11 cellular contexts compared by ENCODE assay signal in genomic region chr5:120096413-120096812, GRCh38.
DNase-seq lines count a peak whose midpoint lies in the region; ATAC-seq and TF ChIP-seq lines count a peak whose summit lies in the region.
"Had no signal": no experiment of that assay in that cellular context is flagged by ENCODE, and none has a peak within 500 bp of the region (broad histone marks: within the 10 kb centered on the region; RNA-seq: fewer than 3 reads in every experiment).

No MANE protein-coding gene starts in this region.

- peak overlapping the region; percentile 39 for H3K4me2 ChIP-seq in DND-41 (ENCODE audit: insufficient read depth, low read length)

- no peaks in the 10 kb centered on the region for H4K20me1 ChIP-seq in DND-41 (ENCODE audit: insufficient read depth, low read length)

- H3K9me3 ChIP-seq in DND-41 (ENCODE audit: insufficient read depth, low read length, severe bottlenecking), result no peaks in the 10 kb centered on the region
- H3K9me3 ChIP-seq in vagina, result no peaks in the 10 kb centered on the region

- H3K4me3 ChIP-seq in DND-41 (ENCODE audit: low read depth in 1 of 2, low read length in 2 of 2) (no peak overlapping the region), vagina (no peak overlapping the region)

- no peaks in the 10 kb centered on the region for H3K36me3 Mint-ChIP-seq in HFFc6 (ENCODE audit: low read depth)
- no peaks in the 10 kb centered on the region for H3K36me3 Mint-ChIP-seq in activated CD4-positive, alpha-beta T cell treated with anti-CD3 and anti-CD28 coated beads, Interleukin-2, amount 10 ng/mL, durations not matched to agents 7 days and 5 days (ENCODE audit: low read depth)
- H3K36me3 Mint-ChIP-seq: T-cell had no signal

- no peak for TF ChIP-seq POLR2A in vagina (IDR thresholded peaks at IDR 0.05)

- H3K4me1 Mint-ChIP-seq in HFFc6 (ENCODE audit: low read depth), result peaks cover 17% of the 10 kb centered on the region
- H3K4me1 Mint-ChIP-seq in activated CD4-positive, alpha-beta T cell treated with anti-CD3 and anti-CD28 coated beads, Interleukin-2, amount 10 ng/mL, durations not matched to agents 7 days and 5 days, result no peaks in the 10 kb centered on the region
- H3K4me1 Mint-ChIP-seq: T-cell had no signal

- CTCF ChIA-PET in activated CD4-positive, alpha-beta T cell treated with anti-CD3 and anti-CD28 coated beads, Interleukin-2, amount 10 ng/mL, durations not matched to agents 7 days and 5 days (lab: Charles Lee), result interaction anchor here (0.6 kb wide), 1 partner anchor 353 kb away, joined by 3 read pairs; no protein-coding TSS in a partner anchor

- H2AFZ ChIP-seq in DND-41 (ENCODE audit: low read depth, low read length), result peak overlapping the region; percentile 15; the same call in 1 of the 2 replicates

- ATAC-seq in DND-41 (ENCODE audit: insufficient read depth, low read depth), result peak; percentile 77
- ATAC-seq: activated T-cell treated with anti-CD3 and anti-CD28 coated beads, Interleukin-2, amount 50 U/mL, for 4 hours; T-cell had no signal

- H3K27me3 Mint-ChIP-seq in HFFc6 (ENCODE audit: insufficient read depth), result no peaks in the 10 kb centered on the region; the same call in 1 of the 2 replicates
- H3K27me3 Mint-ChIP-seq in activated CD4-positive, alpha-beta T cell treated with anti-CD3 and anti-CD28 coated beads, Interleukin-2, amount 10 ng/mL, durations not matched to agents 7 days and 5 days, result no peaks in the 10 kb centered on the region
- H3K27me3 Mint-ChIP-seq: T-cell had no signal

- H3K27ac ChIP-seq in DND-41 (ENCODE audit: low read length), result no peak overlapping the region
- H3K27ac ChIP-seq in vagina, result no peak overlapping the region

- no peak overlapping the region for H3K9ac ChIP-seq in DND-41 (ENCODE audit: low read depth, low read length)

- TF ChIP-seq CTCF in DND-41 (IDR thresholded peaks at IDR 0.05; ENCODE audit: borderline replicate concordance, extremely low read depth, low read length, poor library complexity, severe bottlenecking), result no peak
- no peak for TF ChIP-seq CTCF in HFFc6 (IDR thresholded peaks at IDR 0.05)
- TF ChIP-seq CTCF in vagina (IDR thresholded peaks at IDR 0.05), result no peak

- H3K9me3 Mint-ChIP-seq in HFFc6, result no peaks in the 10 kb centered on the region
- no peaks in the 10 kb centered on the region for H3K9me3 Mint-ChIP-seq in activated CD4-positive, alpha-beta T cell treated with anti-CD3 and anti-CD28 coated beads, Interleukin-2, amount 10 ng/mL, durations not matched to agents 7 days and 5 days
- H3K9me3 Mint-ChIP-seq: T-cell had no signal

- intact Hi-C loops in vagina (cut with DNase I), result no loop called here

- DNase-seq in DND-41 (no peak), HFFc6 (peak; percentile 41), RKO (ENCODE audit: low spot score) (peak; percentile 29), glomerular visceral epithelial cell (ENCODE audit: extremely low spot score) (peak; percentile 32), vagina (ENCODE audit: extremely low spot score in 2 of 2) (no peak), middle frontal gyrus (ENCODE audit: extremely low spot score, low spot score) (no peak), pons (ENCODE audit: low spot score) (no peak)
- no peak for DNase-seq in activated CD4-positive, alpha-beta T cell treated with anti-CD3 and anti-CD28 coated beads, Interleukin-2, amount 10 ng/mL, durations not matched to agents 7 days and 5 days
- DNase-seq: activated T-cell treated with anti-CD3 and anti-CD28 coated beads, Interleukin-2, amount 50 U/mL, for 4 hours; NCI-H1930; T-cell had no signal

- peaks cover 13% of the 10 kb centered on the region for H3K4me1 ChIP-seq in DND-41 (ENCODE audit: insufficient read depth, low read length)
- H3K4me1 ChIP-seq in vagina, result no peaks in the 10 kb centered on the region

- peak overlapping the region; percentile 83 for H3K4me3 Mint-ChIP-seq in HFFc6
- no peak overlapping the region for H3K4me3 Mint-ChIP-seq in activated CD4-positive, alpha-beta T cell treated with anti-CD3 and anti-CD28 coated beads, Interleukin-2, amount 10 ng/mL, durations not matched to agents 7 days and 5 days
- H3K4me3 Mint-ChIP-seq: activated T-cell treated with anti-CD3 and anti-CD28 coated beads, Interleukin-2, amount 50 U/mL, for 4 hours; T-cell had no signal

- H3K27ac Mint-ChIP-seq in HFFc6, result peak overlapping the region; percentile 19; the same call in 1 of the 2 replicates
- H3K27ac Mint-ChIP-seq in activated CD4-positive, alpha-beta T cell treated with anti-CD3 and anti-CD28 coated beads, Interleukin-2, amount 10 ng/mL, durations not matched to agents 7 days and 5 days, result no peak overlapping the region
- H3K27ac Mint-ChIP-seq: T-cell had no signal

- no peaks in the 10 kb centered on the region for H3K79me2 ChIP-seq in DND-41 (ENCODE audit: insufficient read depth, low read length)

- no peaks in the 10 kb centered on the region for H3K36me3 ChIP-seq in DND-41 (ENCODE audit: insufficient read depth, low read length)
- no peaks in the 10 kb centered on the region for H3K36me3 ChIP-seq in vagina

- POLR2A ChIA-PET in activated CD4-positive, alpha-beta T cell treated with anti-CD3 and anti-CD28 coated beads, Interleukin-2, amount 10 ng/mL, durations not matched to agents 7 days and 5 days (lab: Charles Lee), result no interaction called here

- H3K27me3 ChIP-seq in DND-41 (ENCODE audit: insufficient read depth, low read length, poor library complexity) (no peaks in the 10 kb centered on the region), vagina (no peaks in the 10 kb centered on the region)

Comparison
In these comparisons a context has a peak if more than half of its experiments do, and no peak if none do; other contexts are left out.
1. DNase-seq: peak in HFFc6 (single experiment), RKO (single experiment) and glomerular visceral epithelial cell (single experiment); none in DND-41 (single experiment), vagina (0 of 2), middle frontal gyrus (single experiment), activated CD4-positive, alpha-beta T cell treated with anti-CD3 and anti-CD28 coated beads, Interleukin-2, amount 10 ng/mL, durations not matched to agents 7 days and 5 days (single experiment) and pons (single experiment).